ENCODE assay signal across 9 cellular contexts in the genomic region with DNA sequence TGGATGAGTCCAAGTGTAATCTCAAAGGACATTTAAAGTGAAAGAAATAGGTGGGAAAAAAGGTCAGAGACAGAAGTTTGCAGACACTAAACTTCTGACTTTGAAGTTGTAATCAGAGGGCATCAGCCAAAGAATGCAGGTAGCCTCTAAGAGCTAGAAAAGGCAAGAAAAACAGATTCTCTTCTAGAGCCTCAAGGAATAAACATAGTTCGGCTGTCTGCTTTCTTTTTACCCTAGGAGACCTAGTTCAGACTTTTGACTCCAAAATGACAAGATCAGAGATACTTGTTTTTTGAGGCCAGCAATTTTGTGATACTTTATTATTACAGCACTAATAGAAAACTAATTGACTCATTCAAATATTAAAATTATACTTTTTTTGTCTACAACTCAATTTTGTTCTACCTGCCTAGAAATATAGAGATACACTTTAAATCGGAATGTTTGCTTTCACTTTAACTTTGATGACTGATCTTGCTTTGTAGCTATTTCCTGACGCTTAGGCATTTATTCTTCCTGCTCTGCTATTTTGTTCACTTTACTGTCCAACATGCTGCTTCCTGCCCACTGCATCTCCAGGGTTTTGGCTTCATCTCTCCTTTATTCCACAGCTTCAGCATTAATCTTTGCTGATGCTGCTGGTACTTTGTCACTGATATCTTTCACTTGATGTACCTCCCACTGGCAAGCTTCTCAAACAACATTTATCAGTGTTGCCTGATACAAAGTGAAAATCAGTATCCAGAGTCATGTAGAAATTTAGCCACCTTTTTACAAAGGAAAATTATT.
DNase-seq lines count a peak whose midpoint lies in the region; ATAC-seq, FAIRE-seq and TF ChIP-seq lines count a peak whose summit lies in the region.
"Had no signal": no experiment of that assay in that cellular context is flagged by ENCODE, and none has a peak within 500 bp of the region (broad histone marks: within the 10 kb centered on the region; RNA-seq: fewer than 3 reads in every experiment).

No MANE protein-coding gene starts in this region.

- H3K27ac ChIP-seq in ACC112 (ENCODE audit: low read depth, low read length) (peak overlapping the region; percentile 77), OCI-LY3 (ENCODE audit: low read length) (no peak overlapping the region), esophagus muscularis mucosa (replicated peaks in 1 of 4) (no peak overlapping the region), stomach (no peak overlapping the region), HepG2 (ENCODE audit: extremely low read length, insufficient read depth, low read length) (no peak overlapping the region)
- H3K27ac ChIP-seq: testis had no signal

- DNase-seq in esophagus muscularis mucosa (ENCODE audit: extremely low spot score) (no peak), kidney tubule cell (ENCODE audit: low spot score) (no peak), NCI-H1930 (lab: John Stamatoyannopoulos, UW) (no peak), stomach (no peak), HepG2 (ENCODE audit: low spot score) (no peak)
- DNase-seq: testis had no signal

- H3K4me2 ChIP-seq in OCI-LY3 (ENCODE audit: low read length): peak overlapping the region; percentile 76
- no peak overlapping the region for H3K4me2 ChIP-seq in HepG2 (ENCODE audit: low read depth, low read length)

- no peak for TF ChIP-seq CTCF in OCI-LY3 (IDR thresholded peaks at IDR 0.05; ENCODE audit: low read depth, low read length)
- TF ChIP-seq CTCF in esophagus muscularis mucosa (IDR thresholded peaks at IDR 0.05): no peak
- no peak for TF ChIP-seq CTCF in stomach (IDR thresholded peaks at IDR 0.05)
- TF ChIP-seq CTCF in HepG2 (CRISPR knock-in tag; IDR thresholded peaks at IDR 0.05): no peak

- in situ Hi-C loops in HepG2 (cut with HindIII; ENCODE audit: extremely low pct_ligation_motif_present, low pct_unique_long_range_greater_than_20kb): no loop called here

- intact Hi-C loops in esophagus muscularis mucosa (cut with DNase I) (no loop called here), stomach (cut with DNase I; ENCODE audit: low total_unique reads) (no loop called here), HepG2 (cut with micrococcal nuclease; ENCODE audit: unreplicated experiment) (no loop called here)

- CTCF ChIA-PET in HepG2 (lab: Yijun Ruan, JAX; ENCODE audit: low intra/inter-chr PET ratio, low total read pairs): no interaction called here

- TF ChIP-seq RAD21 in HepG2 (CRISPR knock-in tag; IDR thresholded peaks at IDR 0.05): no peak

- H3K79me2 ChIP-seq in ACC112 (ENCODE audit: control insufficient read depth, insufficient read depth, low read length, unreplicated experiment): no peaks in the 10 kb centered on the region
- H3K79me2 ChIP-seq in OCI-LY3 (ENCODE audit: low read length): no peaks in the 10 kb centered on the region
- no peaks in the 10 kb centered on the region for H3K79me2 ChIP-seq in HepG2 (ENCODE audit: insufficient read depth, low read length)

- ATAC-seq in GM18909 (IDR thresholded peaks at IDR 0.05; ENCODE audit: poor library complexity, unreplicated experiment) (peak; percentile 66), HepG2 (no peak)

- no TSS peak for BruUV-seq in HepG2 (replicated peaks; lab: Mats Ljungman, UMichigan)

- POLR2A ChIA-PET in HepG2 (lab: Yijun Ruan, JAX): no interaction called here

- no peak for TF ChIP-seq EP300 in esophagus muscularis mucosa (IDR thresholded peaks at IDR 0.05)
- no peak for TF ChIP-seq EP300 in stomach (IDR thresholded peaks at IDR 0.05)
- no peak for TF ChIP-seq EP300 in HepG2 (IDR thresholded peaks at IDR 0.05; ENCODE audit: low read depth in 2 of 2, low read length in 2 of 2)
- no peak for TF ChIP-seq EP300 in HepG2 (CRISPR knock-in tag; IDR thresholded peaks at IDR 0.05; ENCODE audit: borderline replicate concordance)

- H3K36me3 ChIP-seq in ACC112 (ENCODE audit: insufficient read depth, low read length) (no peaks in the 10 kb centered on the region), OCI-LY3 (replicated peaks; ENCODE audit: low read depth, low read length) (no peaks in the 10 kb centered on the region), esophagus muscularis mucosa (no peaks in the 10 kb centered on the region), stomach (no peaks in the 10 kb centered on the region), HepG2 (replicated peaks in 1 of 2; ENCODE audit: control insufficient read depth in 1 of 2, insufficient read depth in 2 of 2, low read length in 2 of 2) (no peaks in the 10 kb centered on the region)

- peak overlapping the region; percentile 72 for H3K4me3 ChIP-seq in ACC112 (ENCODE audit: low read depth, low read length)
- peak overlapping the region; percentile 61 for H3K4me3 ChIP-seq in OCI-LY3 (ENCODE audit: low read length)
- H3K4me3 ChIP-seq in esophagus muscularis mucosa: peak overlapping the region in 3 of 4 donors; percentile 16 to 36 (median 19)
- H3K4me3 ChIP-seq in stomach: peak overlapping the region in 1 of 4 donors; percentile 5
- no peak overlapping the region for H3K4me3 ChIP-seq in HepG2 (replicated peaks in 1 of 3; ENCODE audit: insufficient read depth in 1 of 3, low read depth in 2 of 3, low read length in 3 of 3)
- H3K4me3 ChIP-seq: testis had no signal

- H2AFZ ChIP-seq in ACC112 (ENCODE audit: low read length, unreplicated experiment) (peak overlapping the region; percentile 98), OCI-LY3 (ENCODE audit: low read depth, low read length) (peak overlapping the region; percentile 96), HepG2 (ENCODE audit: low read length) (no peak overlapping the region)

- 12% methylated on average over 3 of the region's 3 CpGs for WGBS in esophagus muscularis mucosa
- WGBS in stomach, 5 donors: 11 to 32% (median 28%) methylated on average over 3 of the region's 3 CpGs
- WGBS in HepG2 (ENCODE audit: low lambda C conversion rate): 0% methylated on average over 3 of the region's 3 CpGs

- H3K27me3 ChIP-seq in ACC112 (ENCODE audit: insufficient read depth, low read length) (no peaks in the 10 kb centered on the region), OCI-LY3 (ENCODE audit: low read depth, low read length) (no peaks in the 10 kb centered on the region), esophagus muscularis mucosa (no peaks in the 10 kb centered on the region), stomach (no peaks in the 10 kb centered on the region), HepG2 (ENCODE audit: control insufficient read depth in 1 of 2, insufficient read depth in 2 of 2, low read length in 2 of 2) (no peaks in the 10 kb centered on the region; a peak in 1 of 5 replicates)
- H3K27me3 ChIP-seq: testis had no signal

- H3K9me3 ChIP-seq in OCI-LY3 (ENCODE audit: insufficient read depth, low read length) (no peaks in the 10 kb centered on the region), esophagus muscularis mucosa (no peaks in the 10 kb centered on the region), stomach (no peaks in the 10 kb centered on the region), HepG2 (ENCODE audit: low read length) (no peaks in the 10 kb centered on the region)
- H3K9me3 ChIP-seq: testis had no signal

- FAIRE-seq in HepG2 (lab: Jason Lieb, UNC): no peak

- H4K20me1 ChIP-seq in OCI-LY3 (ENCODE audit: insufficient read depth, low read length) (no peaks in the 10 kb centered on the region), HepG2 (ENCODE audit: insufficient read depth, low read length) (no peaks in the 10 kb centered on the region)

- TF ChIP-seq POLR2A in esophagus muscularis mucosa (IDR thresholded peaks at IDR 0.05; ENCODE audit: low read depth) (no peak), stomach (IDR thresholded peaks at IDR 0.05) (no peak), HepG2 (IDR thresholded peaks at IDR 0.05; ENCODE audit: insufficient read depth in 1 of 2, low read depth in 2 of 2, low read length in 2 of 2) (no peak)

- H3K4me1 ChIP-seq in ACC112 (ENCODE audit: control insufficient read depth, insufficient read depth, low read length, unreplicated experiment) (peaks cover 6% of the 10 kb centered on the region), OCI-LY3 (ENCODE audit: low read length) (peaks cover 6% of the 10 kb centered on the region; the same call in 1 of the 2 replicates), esophagus muscularis mucosa (peaks cover 0 to 11% (median 0%) of the 10 kb centered on the region in 4 donors), stomach (no peaks in the 10 kb centered on the region), HepG2 (ENCODE audit: insufficient read depth, low read length) (no peaks in the 10 kb centered on the region)
- H3K4me1 ChIP-seq: testis had no signal

- peak overlapping the region; percentile 32; the same call in 1 of the 2 replicates for H3K9ac ChIP-seq in OCI-LY3 (ENCODE audit: low read length)
- H3K9ac ChIP-seq in HepG2 (ENCODE audit: insufficient read depth, low read depth, low read length): no peak overlapping the region

TF ChIP-seq in HepG2, 621 proteins besides CTCF, POLR2A, EP300 and RAD21 (continues in another document):
- no peak for TF ChIP-seq ZNF761 (CRISPR knock-in tag; conservative IDR thresholded peaks at IDR 0.05)
- no peak for TF ChIP-seq HNF4A (CRISPR knock-in tag; IDR thresholded peaks at IDR 0.05)
- no peak for TF ChIP-seq ZBTB1 (CRISPR knock-in tag; IDR thresholded peaks at IDR 0.05; ENCODE audit: borderline replicate concordance)
- TF ChIP-seq ZNF446 (CRISPR knock-in tag; IDR thresholded peaks at IDR 0.05): no peak
- no peak for TF ChIP-seq POLR2AphosphoS5 (IDR thresholded peaks at IDR 0.05; ENCODE audit: low read depth, low read length)
- TF ChIP-seq NR2C2 (CRISPR knock-in tag; IDR thresholded peaks at IDR 0.05; ENCODE audit: borderline replicate concordance): no peak
- TF ChIP-seq, protein P1, sequence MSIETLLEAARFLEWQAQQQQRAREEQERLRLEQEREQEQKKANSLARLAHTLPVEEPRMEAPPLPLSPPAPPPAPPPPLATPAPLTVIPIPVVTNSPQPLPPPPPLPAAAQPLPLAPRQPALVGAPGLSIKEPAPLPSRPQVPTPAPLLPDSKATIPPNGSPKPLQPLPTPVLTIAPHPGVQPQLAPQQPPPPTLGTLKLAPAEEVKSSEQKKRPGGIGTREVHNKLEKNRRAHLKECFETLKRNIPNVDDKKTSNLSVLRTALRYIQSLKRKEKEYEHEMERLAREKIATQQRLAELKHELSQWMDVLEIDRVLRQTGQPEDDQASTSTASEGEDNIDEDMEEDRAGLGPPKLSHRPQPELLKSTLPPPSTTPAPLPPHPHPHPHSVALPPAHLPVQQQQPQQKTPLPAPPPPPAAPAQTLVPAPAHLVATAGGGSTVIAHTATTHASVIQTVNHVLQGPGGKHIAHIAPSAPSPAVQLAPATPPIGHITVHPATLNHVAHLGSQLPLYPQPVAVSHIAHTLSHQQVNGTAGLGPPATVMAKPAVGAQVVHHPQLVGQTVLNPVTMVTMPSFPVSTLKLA (IDR thresholded peaks at IDR 0.05): no peak
- TF ChIP-seq ZNF451 (CRISPR knock-in tag; IDR thresholded peaks at IDR 0.05): no peak

Comparison
In these comparisons a context has a peak if more than half of its experiments do, and no peak if none do; other contexts are left out.
1. H3K4me3 ChIP-seq: peak in ACC112 (single experiment), OCI-LY3 (single experiment) and esophagus muscularis mucosa (3 of 4); none in HepG2 (0 of 3).